8 cellular contexts compared by ENCODE assay signal in genomic region chr5:91311697-91312501, GRCh38.
DNase-seq lines count a peak whose midpoint lies in the region; ATAC-seq and TF ChIP-seq lines count a peak whose summit lies in the region.

No MANE protein-coding gene starts in this region.

- DNase-seq in A172 (ENCODE audit: low spot score) (peak; percentile 99), NOMO-1 (lab: John Stamatoyannopoulos, UW; ENCODE audit: unreplicated experiment in 2 of 2) (peak; percentile 79 to 92), activated T-cell treated with anti-CD3 and anti-CD28 coated beads for 4 hours (peak; percentile 43), natural killer cell (peak; percentile 60)
- DNase-seq in stimulated activated naive CD8-positive, alpha-beta T cell treated with anti-CD3 and anti-CD28 coated beads, Interleukin-15, amount 100 ng/mL, for 72 hours, result peak; percentile 55 to 79

- H3K27me3 Mint-ChIP-seq in natural killer cell (ENCODE audit: low read depth in 2 of 2), result no peaks in the 10 kb centered on the region
- H3K27me3 Mint-ChIP-seq in stimulated activated naive CD8-positive, alpha-beta T cell treated with anti-CD3 and anti-CD28 coated beads, Interleukin-15, amount 100 ng/mL, for 72 hours, result no peaks in the 10 kb centered on the region

- H3K27ac ChIP-seq in esophagus (ENCODE audit: low read depth in 2 of 2, low read length in 1 of 2), result peak overlapping the region; percentile 77 to 87

- no peak overlapping the region for H3K4me3 ChIP-seq in esophagus (ENCODE audit: low read depth in 1 of 2, low read length in 2 of 2)

- no peak for TF ChIP-seq CTCF in natural killer cell (IDR thresholded peaks at IDR 0.05)

- no peaks in the 10 kb centered on the region for H3K36me3 ChIP-seq in esophagus (ENCODE audit: control insufficient read depth in 2 of 2, insufficient read depth in 2 of 2, low read length in 1 of 2)

- no peaks in the 10 kb centered on the region for H3K27me3 ChIP-seq in esophagus (ENCODE audit: control insufficient read depth in 1 of 2, insufficient read depth in 2 of 2, low read length in 2 of 2)

- ATAC-seq in GM18517 (IDR thresholded peaks at IDR 0.05; ENCODE audit: unreplicated experiment), result peak; percentile 96
- peak; percentile 80 for ATAC-seq in HG03039 (IDR thresholded peaks at IDR 0.05; ENCODE audit: unreplicated experiment)
- peak; percentile 70 to 87 (median 82) for ATAC-seq in natural killer cell
- ATAC-seq in stimulated activated naive CD8-positive, alpha-beta T cell treated with anti-CD3 and anti-CD28 coated beads, Interleukin-15, amount 100 ng/mL, for 72 hours, result peak; percentile 92

- peak overlapping the region; percentile 79 to 88 for H3K27ac Mint-ChIP-seq in natural killer cell
- peak overlapping the region; percentile 68 to 93 for H3K27ac Mint-ChIP-seq in stimulated activated naive CD8-positive, alpha-beta T cell treated with anti-CD3 and anti-CD28 coated beads, Interleukin-15, amount 100 ng/mL, for 72 hours

- intact Hi-C loops in natural killer cell (cut with micrococcal nuclease), result loop anchor here (1.0 to 5.0 kb wide), 2 partner anchors 32 to 45 kb away; no protein-coding TSS in a partner anchor

- no peaks in the 10 kb centered on the region for H3K9me3 Mint-ChIP-seq in natural killer cell
- H3K9me3 Mint-ChIP-seq in stimulated activated naive CD8-positive, alpha-beta T cell treated with anti-CD3 and anti-CD28 coated beads, Interleukin-15, amount 100 ng/mL, for 72 hours, result peaks cover 0 to 4% of the 10 kb centered on the region in 2 donors

- H3K36me3 Mint-ChIP-seq in natural killer cell, result no peaks in the 10 kb centered on the region

- 8 to 24% methylated on average over 11 of the region's 11 CpGs for WGBS in esophagus, 2 donors

- H3K9me3 ChIP-seq in esophagus (ENCODE audit: control insufficient read depth in 2 of 2, insufficient read depth in 1 of 2, low read depth in 1 of 2, low read length in 1 of 2), result no peaks in the 10 kb centered on the region

- peaks cover 40 to 48% of the 10 kb centered on the region in 2 donors for H3K4me1 Mint-ChIP-seq in natural killer cell
- peaks cover 48% of the 10 kb centered on the region for H3K4me1 Mint-ChIP-seq in stimulated activated naive CD8-positive, alpha-beta T cell treated with anti-CD3 and anti-CD28 coated beads, Interleukin-15, amount 100 ng/mL, for 72 hours

- H3K4me3 Mint-ChIP-seq in natural killer cell, result peak overlapping the region; percentile 82
- peak overlapping the region; percentile 63 to 71 for H3K4me3 Mint-ChIP-seq in stimulated activated naive CD8-positive, alpha-beta T cell treated with anti-CD3 and anti-CD28 coated beads, Interleukin-15, amount 100 ng/mL, for 72 hours

- peaks cover 0 to 6% of the 10 kb centered on the region in 2 donors for H3K4me1 ChIP-seq in esophagus (ENCODE audit: control insufficient read depth in 2 of 2, insufficient read depth in 2 of 2, low read length in 1 of 2)

Comparison
In these comparisons a context has a peak if more than half of its experiments do, and no peak if none do; other contexts are left out.
1. DNase-seq: peak in every context shown above with its lines; median percentile 99 in A172; 86 in NOMO-1; 67 in stimulated activated naive CD8-positive, alpha-beta T cell treated with anti-CD3 and anti-CD28 coated beads, Interleukin-15, amount 100 ng/mL, for 72 hours; 60 in natural killer cell; 43 in activated T-cell treated with anti-CD3 and anti-CD28 coated beads for 4 hours.